Comparison of ENCODE assay signal across 2 cellular contexts in the genomic region with DNA sequence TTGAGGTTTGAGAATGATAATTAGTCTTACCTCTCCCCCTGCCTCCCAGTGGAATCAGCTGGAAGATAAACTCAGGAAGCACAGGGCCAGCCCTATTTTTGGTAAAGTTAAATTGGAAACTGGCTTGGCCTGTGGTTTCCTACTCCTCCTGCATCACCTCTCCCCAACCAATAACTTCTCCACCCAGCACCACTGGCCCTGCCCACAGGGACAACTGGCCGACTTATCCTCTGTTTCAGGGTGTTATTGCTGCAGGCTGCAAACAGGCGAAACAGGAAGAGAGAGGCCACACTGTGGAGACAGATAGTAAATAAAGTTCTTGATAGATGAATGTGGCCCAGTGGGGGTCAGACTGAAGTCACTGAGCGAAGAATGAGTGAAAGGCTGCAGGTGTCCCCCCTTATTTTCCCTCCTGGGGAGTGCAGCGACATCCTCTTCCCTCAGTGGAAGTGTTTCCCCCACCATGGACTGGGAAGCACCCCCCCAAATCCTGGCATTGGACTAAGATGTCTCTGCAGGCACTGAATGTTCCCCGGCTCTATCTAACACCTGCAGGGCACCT.
TF ChIP-seq lines count a peak whose summit lies in the region.

No MANE protein-coding gene starts in this region.

TF ChIP-seq in liver, 16 proteins besides CTCF, POLR2A, EP300 and RAD21 (continued from another document):
- TF ChIP-seq, protein P1, sequence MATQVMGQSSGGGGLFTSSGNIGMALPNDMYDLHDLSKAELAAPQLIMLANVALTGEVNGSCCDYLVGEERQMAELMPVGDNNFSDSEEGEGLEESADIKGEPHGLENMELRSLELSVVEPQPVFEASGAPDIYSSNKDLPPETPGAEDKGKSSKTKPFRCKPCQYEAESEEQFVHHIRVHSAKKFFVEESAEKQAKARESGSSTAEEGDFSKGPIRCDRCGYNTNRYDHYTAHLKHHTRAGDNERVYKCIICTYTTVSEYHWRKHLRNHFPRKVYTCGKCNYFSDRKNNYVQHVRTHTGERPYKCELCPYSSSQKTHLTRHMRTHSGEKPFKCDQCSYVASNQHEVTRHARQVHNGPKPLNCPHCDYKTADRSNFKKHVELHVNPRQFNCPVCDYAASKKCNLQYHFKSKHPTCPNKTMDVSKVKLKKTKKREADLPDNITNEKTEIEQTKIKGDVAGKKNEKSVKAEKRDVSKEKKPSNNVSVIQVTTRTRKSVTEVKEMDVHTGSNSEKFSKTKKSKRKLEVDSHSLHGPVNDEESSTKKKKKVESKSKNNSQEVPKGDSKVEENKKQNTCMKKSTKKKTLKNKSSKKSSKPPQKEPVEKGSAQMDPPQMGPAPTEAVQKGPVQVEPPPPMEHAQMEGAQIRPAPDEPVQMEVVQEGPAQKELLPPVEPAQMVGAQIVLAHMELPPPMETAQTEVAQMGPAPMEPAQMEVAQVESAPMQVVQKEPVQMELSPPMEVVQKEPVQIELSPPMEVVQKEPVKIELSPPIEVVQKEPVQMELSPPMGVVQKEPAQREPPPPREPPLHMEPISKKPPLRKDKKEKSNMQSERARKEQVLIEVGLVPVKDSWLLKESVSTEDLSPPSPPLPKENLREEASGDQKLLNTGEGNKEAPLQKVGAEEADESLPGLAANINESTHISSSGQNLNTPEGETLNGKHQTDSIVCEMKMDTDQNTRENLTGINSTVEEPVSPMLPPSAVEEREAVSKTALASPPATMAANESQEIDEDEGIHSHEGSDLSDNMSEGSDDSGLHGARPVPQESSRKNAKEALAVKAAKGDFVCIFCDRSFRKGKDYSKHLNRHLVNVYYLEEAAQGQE (IDR thresholded peaks at IDR 0.05), result no peak
- no peak for TF ChIP-seq JUND (IDR thresholded peaks at IDR 0.05)
- no peak for TF ChIP-seq RXRA (IDR thresholded peaks at IDR 0.05)

TF ChIP-seq in HepG2, 621 proteins besides CTCF, POLR2A, EP300 and RAD21 (continued from another document):
- TF ChIP-seq, protein P2, sequence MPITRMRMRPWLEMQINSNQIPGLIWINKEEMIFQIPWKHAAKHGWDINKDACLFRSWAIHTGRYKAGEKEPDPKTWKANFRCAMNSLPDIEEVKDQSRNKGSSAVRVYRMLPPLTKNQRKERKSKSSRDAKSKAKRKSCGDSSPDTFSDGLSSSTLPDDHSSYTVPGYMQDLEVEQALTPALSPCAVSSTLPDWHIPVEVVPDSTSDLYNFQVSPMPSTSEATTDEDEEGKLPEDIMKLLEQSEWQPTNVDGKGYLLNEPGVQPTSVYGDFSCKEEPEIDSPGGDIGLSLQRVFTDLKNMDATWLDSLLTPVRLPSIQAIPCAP (CRISPR knock-in tag; IDR thresholded peaks at IDR 0.05; ENCODE audit: low read depth), result no peak
- no peak for TF ChIP-seq ZNF10 (CRISPR knock-in tag; IDR thresholded peaks at IDR 0.05; ENCODE audit: borderline replicate concordance, low read depth)
- no peak for TF ChIP-seq ZNF589 (CRISPR knock-in tag; conservative IDR thresholded peaks at IDR 0.05)
- TF ChIP-seq, protein P3, sequence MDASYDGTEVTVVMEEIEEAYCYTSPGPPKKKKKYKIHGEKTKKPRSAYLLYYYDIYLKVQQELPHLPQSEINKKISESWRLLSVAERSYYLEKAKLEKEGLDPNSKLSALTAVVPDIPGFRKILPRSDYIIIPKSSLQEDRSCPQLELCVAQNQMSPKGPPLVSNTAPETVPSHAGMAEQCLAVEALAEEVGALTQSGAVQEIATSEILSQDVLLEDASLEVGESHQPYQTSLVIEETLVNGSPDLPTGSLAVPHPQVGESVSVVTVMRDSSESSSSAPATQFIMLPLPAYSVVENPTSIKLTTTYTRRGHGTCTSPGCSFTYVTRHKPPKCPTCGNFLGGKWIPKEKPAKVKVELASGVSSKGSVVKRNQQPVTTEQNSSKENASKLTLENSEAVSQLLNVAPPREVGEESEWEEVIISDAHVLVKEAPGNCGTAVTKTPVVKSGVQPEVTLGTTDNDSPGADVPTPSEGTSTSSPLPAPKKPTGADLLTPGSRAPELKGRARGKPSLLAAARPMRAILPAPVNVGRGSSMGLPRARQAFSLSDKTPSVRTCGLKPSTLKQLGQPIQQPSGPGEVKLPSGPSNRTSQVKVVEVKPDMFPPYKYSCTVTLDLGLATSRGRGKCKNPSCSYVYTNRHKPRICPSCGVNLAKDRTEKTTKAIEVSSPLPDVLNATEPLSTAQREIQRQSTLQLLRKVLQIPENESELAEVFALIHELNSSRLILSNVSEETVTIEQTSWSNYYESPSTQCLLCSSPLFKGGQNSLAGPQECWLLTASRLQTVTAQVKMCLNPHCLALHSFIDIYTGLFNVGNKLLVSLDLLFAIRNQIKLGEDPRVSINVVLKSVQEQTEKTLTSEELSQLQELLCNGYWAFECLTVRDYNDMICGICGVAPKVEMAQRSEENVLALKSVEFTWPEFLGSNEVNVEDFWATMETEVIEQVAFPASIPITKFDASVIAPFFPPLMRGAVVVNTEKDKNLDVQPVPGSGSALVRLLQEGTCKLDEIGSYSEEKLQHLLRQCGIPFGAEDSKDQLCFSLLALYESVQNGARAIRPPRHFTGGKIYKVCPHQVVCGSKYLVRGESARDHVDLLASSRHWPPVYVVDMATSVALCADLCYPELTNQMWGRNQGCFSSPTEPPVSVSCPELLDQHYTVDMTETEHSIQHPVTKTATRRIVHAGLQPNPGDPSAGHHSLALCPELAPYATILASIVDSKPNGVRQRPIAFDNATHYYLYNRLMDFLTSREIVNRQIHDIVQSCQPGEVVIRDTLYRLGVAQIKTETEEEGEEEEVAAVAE (CRISPR knock-in tag; IDR thresholded peaks at IDR 0.05; ENCODE audit: borderline replicate concordance), result no peak
- TF ChIP-seq ATF7 (IDR thresholded peaks at IDR 0.05), result no peak
- TF ChIP-seq ATF7 (CRISPR knock-in tag; IDR thresholded peaks at IDR 0.05), result no peak
